8 cellular contexts compared by ENCODE assay signal in the genomic region with DNA sequence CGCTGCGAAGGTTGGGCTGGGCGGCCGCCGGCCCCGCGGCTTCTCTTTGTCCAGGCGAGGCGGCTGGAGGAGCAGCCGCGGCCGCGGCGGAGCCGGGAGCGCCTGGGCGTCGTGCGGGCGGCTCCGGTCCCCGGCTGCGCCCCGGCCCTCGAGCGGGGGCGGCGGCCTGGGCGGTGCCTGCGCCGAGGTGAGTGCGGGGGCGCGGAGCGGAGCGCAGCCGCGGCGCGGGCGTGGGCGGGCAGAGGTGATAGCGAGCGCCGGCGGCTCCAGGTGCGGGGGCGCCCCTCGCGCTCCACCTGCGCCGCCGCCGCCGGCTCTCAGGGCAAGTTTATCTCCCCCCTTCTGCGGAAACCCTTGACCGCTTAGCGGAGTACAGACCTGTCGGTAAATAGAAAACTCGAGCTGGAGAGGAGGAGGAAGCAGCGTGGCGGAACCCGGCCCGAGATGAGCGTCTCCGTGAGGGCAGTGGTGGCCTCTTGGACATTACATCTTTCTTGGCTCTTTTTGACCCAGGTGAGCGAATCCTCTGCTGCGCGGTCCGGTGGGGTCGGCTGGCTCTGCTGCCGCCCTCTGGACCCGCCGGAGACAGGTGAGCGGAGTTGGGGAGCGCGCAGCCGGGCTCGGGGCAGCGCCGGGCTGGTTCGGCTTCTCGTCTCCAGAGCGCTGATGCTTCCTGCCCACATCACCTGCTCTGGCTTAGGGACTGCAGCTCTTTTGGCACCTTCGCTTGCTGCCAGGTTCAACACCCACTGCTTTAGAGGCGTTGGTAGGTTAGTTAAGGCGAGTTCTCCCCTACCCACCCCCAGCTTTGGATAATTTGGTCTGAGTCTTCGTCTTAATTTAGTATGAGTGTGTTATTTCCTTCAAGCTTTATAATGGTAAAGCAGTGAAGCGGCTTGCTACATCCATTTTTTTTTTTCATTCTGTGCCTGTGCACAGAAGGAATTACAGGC. TPM values are rescaled to one million over a fixed set of nuclear protein-coding genes. Genes with fewer than 3 reads are reported as not detected.
DNase-seq lines count a peak whose midpoint lies in the region; TF ChIP-seq lines count a peak whose summit lies in the region.

Gene MTUS2, plus strand, starts transcription at position 241 of the 953 bp plus-strand sequence.

- TF ChIP-seq CTCF in ascending aorta (IDR thresholded peaks at IDR 0.05), result peak in 1 of 3 experiments; percentile 18

- H3K36me3 ChIP-seq in ascending aorta, result no peaks in the 10 kb centered on the region

- peak within 1 kb of the TSS; percentile 63 to 84 for H3K4me3 ChIP-seq in ascending aorta
- peak within 1 kb of the TSS; percentile 48 for H3K4me3 ChIP-seq in iPS-18c (ENCODE audit: insufficient read depth, low read depth, low read length)

- no peaks in the 10 kb centered on the region for H3K27me3 ChIP-seq in ascending aorta

- peaks cover 0 to 5% of the 10 kb centered on the region in 2 donors for H3K4me1 ChIP-seq in ascending aorta

- peak within 1 kb of the TSS; percentile 66 to 78 for H3K27ac ChIP-seq in ascending aorta

- peak; percentile 19 for DNase-seq in stimulated activated naive CD4-positive, alpha-beta T cell treated with Interleukin-2 at 50 U/mL for 16 hours (lab: John Stamatoyannopoulos, UW)
- DNase-seq in stimulated activated naive CD4-positive, alpha-beta T cell (lab: John Stamatoyannopoulos, UW), result no peak
- peak; percentile 21 for DNase-seq in NCI-H128 (lab: John Stamatoyannopoulos, UW; ENCODE audit: unreplicated experiment)
- DNase-seq in ascending aorta (ENCODE audit: low spot score in 2 of 2), result no peak
- DNase-seq in stimulated activated CD4-positive, alpha-beta T cell treated with anti-CD3 and anti-CD28 coated beads, Interleukin-1b, Interleukin-23, amount 100 ng/mL, for 4 hours (ENCODE audit: low read depth in 2 of 2), result peak; percentile 41 to 46
- no peak for DNase-seq in AG08396 (ENCODE audit: low spot score)
- no peak for DNase-seq in NK-92 (lab: John Stamatoyannopoulos, UW; ENCODE audit: unreplicated experiment)

- H3K9me3 ChIP-seq in ascending aorta (no peaks in the 10 kb centered on the region), iPS-18c (ENCODE audit: control insufficient read depth, insufficient read depth, low read length) (peaks cover 6% of the 10 kb centered on the region)

- intact Hi-C loops in ascending aorta (cut with DNase I), result loop anchor here (5.0 to 10.0 kb wide), 4 partner anchors 117 to 774 kb away; partner anchors contain the start of gene SLC7A1

RNA-seq across cellular contexts. Expression of gene MTUS2, which starts in this region (rescaled TPM):
- total RNA-seq in ascending aorta, result 8.9 TPM

Comparison
In these comparisons a context has a peak if more than half of its experiments do, and no peak if none do; other contexts are left out.
1. DNase-seq: peak in stimulated activated naive CD4-positive, alpha-beta T cell treated with Interleukin-2 at 50 U/mL for 16 hours (single experiment), NCI-H128 (single experiment) and stimulated activated CD4-positive, alpha-beta T cell treated with anti-CD3 and anti-CD28 coated beads, Interleukin-1b, Interleukin-23, amount 100 ng/mL, for 4 hours (2 of 2); none in stimulated activated naive CD4-positive, alpha-beta T cell (0 of 6), ascending aorta (0 of 2), AG08396 (single experiment) and NK-92 (single experiment).